23 cellular contexts compared by ENCODE assay signal in genomic region chr9:76223749-76224340, GRCh38.
DNase-seq lines count a peak whose midpoint lies in the region; TF ChIP-seq lines count a peak whose summit lies in the region.
"Had no signal": no experiment of that assay in that cellular context is flagged by ENCODE, and none has a peak within 500 bp of the region (broad histone marks: within the 10 kb centered on the region; RNA-seq: fewer than 3 reads in every experiment).

No MANE protein-coding gene starts in this region.

- no peak for TF ChIP-seq CTCF in MCF 10A (IDR thresholded peaks at IDR 0.05; ENCODE audit: unreplicated experiment)
- TF ChIP-seq CTCF in breast epithelium (IDR thresholded peaks at IDR 0.05) = no peak
- no peak for TF ChIP-seq CTCF in type B pancreatic cell (conservative IDR thresholded peaks at IDR 0.05)

- H3K27ac Mint-ChIP-seq in MCF 10A (ENCODE audit: low read depth, unreplicated experiment) = no peak overlapping the region
- peak overlapping the region; percentile 65 for H3K27ac Mint-ChIP-seq in type B pancreatic cell
- H3K27ac Mint-ChIP-seq: activated CD4-positive, alpha-beta memory T cell treated with anti-CD3 and anti-CD28 coated beads for 36 hours; B cell had no signal

- no peak overlapping the region for H3K4me3 Mint-ChIP-seq in MCF 10A (ENCODE audit: unreplicated experiment)
- peak overlapping the region; percentile 42 for H3K4me3 Mint-ChIP-seq in type B pancreatic cell
- H3K4me3 Mint-ChIP-seq: activated CD4-positive, alpha-beta memory T cell treated with anti-CD3 and anti-CD28 coated beads for 36 hours; B cell had no signal

- CTCF ChIA-PET in MCF 10A (lab: Yijun Ruan, JAX) = no interaction called here

- no peak overlapping the region for H3K4me3 ChIP-seq in breast epithelium
- H3K4me3 ChIP-seq: HAP-1, prostate gland, stomach had no signal

- no peaks in the 10 kb centered on the region for H3K36me3 ChIP-seq in breast epithelium
- H3K36me3 ChIP-seq: HAP-1, prostate gland, stomach had no signal

- H3K4me1 Mint-ChIP-seq in MCF 10A (ENCODE audit: insufficient read depth, unreplicated experiment) (no peaks in the 10 kb centered on the region), type B pancreatic cell (ENCODE audit: unreplicated experiment) (peaks cover 13% of the 10 kb centered on the region)
- H3K4me1 Mint-ChIP-seq: B cell had no signal

- H3K27ac ChIP-seq in breast epithelium = no peak overlapping the region
- H3K27ac ChIP-seq: 22Rv1, prostate gland had no signal

- TF ChIP-seq POLR2A in breast epithelium (IDR thresholded peaks at IDR 0.05) = no peak

- H3K4me1 ChIP-seq in breast epithelium = no peaks in the 10 kb centered on the region
- H3K4me1 ChIP-seq: HAP-1, prostate gland had no signal

- POLR2A ChIA-PET in MCF 10A (lab: Yijun Ruan, JAX) = interaction anchor here (0.5 kb wide), 1 partner anchor 153 kb away, joined by 3 read pairs; no protein-coding TSS in a partner anchor

- peak; percentile 27 for DNase-seq in MCF 10A (ENCODE audit: unreplicated experiment)
- no peak for DNase-seq in breast epithelium (ENCODE audit: low spot score in 2 of 2)
- DNase-seq in fibroblast of gingiva (ENCODE audit: low read depth) = peak; percentile 71
- DNase-seq in left kidney (ENCODE audit: low read depth, low spot score) = peak; percentile 11
- no peak for DNase-seq in type B pancreatic cell (ENCODE audit: extremely low spot score, unreplicated experiment)
- DNase-seq in NCI-H2171 (lab: John Stamatoyannopoulos, UW) = no peak
- DNase-seq in stimulated activated CD4-positive, alpha-beta T cell treated with anti-CD3 and anti-CD28 coated beads, Interleukin-2, amount 100 ng/mL, for 24 hours = no peak
- DNase-seq in T-helper 1 cell = no peak
- DNase-seq: activated CD4-positive, alpha-beta memory T cell treated with anti-CD3 and anti-CD28 coated beads for 36 hours; activated CD4-positive, CD25-positive, alpha-beta regulatory T cell; DMS79 treated with DMSO at 0.1 percent for 48 hours; effector CD8-positive, alpha-beta T cell; midbrain; NCI-H1048; NCI-H2081 treated with DMSO at 0.1 percent for 48 hours; NCI-H510A treated with DMSO at 0.1 percent for 48 hours; NK-92 treated with Interleukin-12 subunit alpha and Interleukin-12 subunit beta, amount 100 ng/mL, for 24 hours; SK-N-SH; stomach had no signal

- H3K9me3 Mint-ChIP-seq in MCF 10A (ENCODE audit: unreplicated experiment) (peaks cover 25% of the 10 kb centered on the region), type B pancreatic cell (peaks cover 4% of the 10 kb centered on the region)
- H3K9me3 Mint-ChIP-seq: activated CD4-positive, alpha-beta memory T cell treated with anti-CD3 and anti-CD28 coated beads for 36 hours had no signal

- no peaks in the 10 kb centered on the region for H3K27me3 Mint-ChIP-seq in MCF 10A (ENCODE audit: insufficient read depth, unreplicated experiment)
- H3K27me3 Mint-ChIP-seq in type B pancreatic cell = no peaks in the 10 kb centered on the region
- H3K27me3 Mint-ChIP-seq: activated CD4-positive, alpha-beta memory T cell treated with anti-CD3 and anti-CD28 coated beads for 36 hours had no signal

- H3K27me3 ChIP-seq in breast epithelium = no peaks in the 10 kb centered on the region
- H3K27me3 ChIP-seq: stomach had no signal

- intact Hi-C loops in MCF 10A (cut with micrococcal nuclease) (no loop called here), breast epithelium (cut with DNase I; ENCODE audit: low total_unique reads) (no loop called here)

- BruUV-seq in MCF 10A (replicated peaks; lab: Mats Ljungman, UMichigan) = no TSS peak

- no peaks in the 10 kb centered on the region for H3K9me3 ChIP-seq in breast epithelium
- H3K9me3 ChIP-seq: HAP-1, prostate gland, SK-N-SH, stomach had no signal

- H3K36me3 Mint-ChIP-seq in MCF 10A (ENCODE audit: insufficient read depth, unreplicated experiment) (no peaks in the 10 kb centered on the region), type B pancreatic cell (no peaks in the 10 kb centered on the region)
- H3K36me3 Mint-ChIP-seq: activated CD4-positive, alpha-beta memory T cell treated with anti-CD3 and anti-CD28 coated beads for 36 hours had no signal

Comparison
In these comparisons a context has a peak if more than half of its experiments do, and no peak if none do; other contexts are left out.
1. DNase-seq: peak in MCF 10A (single experiment), fibroblast of gingiva (single experiment) and left kidney (single experiment); none in breast epithelium (0 of 2), type B pancreatic cell (single experiment), NCI-H2171 (single experiment), stimulated activated CD4-positive, alpha-beta T cell treated with anti-CD3 and anti-CD28 coated beads, Interleukin-2, amount 100 ng/mL, for 24 hours (0 of 2) and T-helper 1 cell (0 of 5).